ENCODE assay signal across 8 cellular contexts in the genomic region with DNA sequence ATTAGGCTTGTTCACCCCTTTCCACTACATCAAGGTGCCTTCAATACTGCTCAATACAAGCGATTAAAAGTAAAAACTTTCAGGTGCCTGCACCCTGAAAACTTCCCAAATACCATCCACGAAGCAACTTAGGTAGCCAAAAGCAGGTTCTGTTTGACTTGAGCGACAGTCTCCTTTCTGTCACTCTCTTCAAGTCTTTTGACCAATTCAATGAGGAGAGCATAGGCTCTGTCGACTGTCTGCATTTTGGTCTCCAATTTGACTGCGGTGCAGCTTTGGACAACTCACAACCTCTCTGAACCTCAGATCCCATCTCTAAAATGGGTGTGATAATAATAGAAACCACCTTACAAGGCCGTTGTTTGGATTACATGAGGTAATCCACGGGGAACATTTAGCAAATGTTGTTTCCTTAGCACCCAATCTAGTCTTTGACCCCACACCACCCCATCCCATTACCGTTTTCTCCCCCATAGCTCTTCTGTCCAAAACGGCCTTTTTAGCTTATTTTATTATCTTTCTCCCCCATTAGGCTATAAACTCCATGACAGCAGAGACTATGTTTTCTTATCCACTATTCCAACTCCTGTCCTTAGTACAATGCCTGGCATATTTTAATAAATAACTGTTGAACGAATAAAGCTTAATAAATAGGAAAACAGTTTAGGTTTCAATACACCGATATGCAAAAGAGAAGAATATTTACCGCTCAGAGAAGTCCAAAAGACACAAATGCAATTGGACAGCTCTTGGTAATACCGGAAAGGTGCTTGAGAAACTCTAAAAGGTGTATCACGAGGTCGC. TPM values are rescaled to one million over a fixed set of nuclear protein-coding genes. Genes with fewer than 3 reads are reported as not detected.
DNase-seq lines count a peak whose midpoint lies in the region; ATAC-seq and TF ChIP-seq lines count a peak whose summit lies in the region.

No MANE protein-coding gene starts in this region.

- H3K27me3 ChIP-seq in CD4-positive, alpha-beta memory T cell (ENCODE audit: insufficient read depth, low read length): no peaks in the 10 kb centered on the region
- H3K27me3 ChIP-seq in NT2/D1 (ENCODE audit: insufficient read depth, insufficient read length) (no peaks in the 10 kb centered on the region), osteoblast (ENCODE audit: insufficient read depth, low read length) (no peaks in the 10 kb centered on the region)

- peaks cover 35% of the 10 kb centered on the region for H3K79me2 ChIP-seq in osteoblast (ENCODE audit: insufficient read depth, low read length)

- H3K9me3 Mint-ChIP-seq in CD4-positive, alpha-beta memory T cell: no peaks in the 10 kb centered on the region
- H3K9me3 Mint-ChIP-seq in endothelial cell (ENCODE audit: unreplicated experiment): no peaks in the 10 kb centered on the region

- no peaks in the 10 kb centered on the region for H3K9me3 ChIP-seq in CD4-positive, alpha-beta memory T cell (ENCODE audit: control insufficient read depth in 1 of 2, low read length in 2 of 2)
- H3K9me3 ChIP-seq in NT2/D1 (ENCODE audit: insufficient read depth, low read length) (no peaks in the 10 kb centered on the region), osteoblast (ENCODE audit: low read depth, low read length) (no peaks in the 10 kb centered on the region)

- peak overlapping the region; percentile 97 for H3K9ac ChIP-seq in NT2/D1 (ENCODE audit: insufficient read length, low read depth)

- peaks cover 59% of the 10 kb centered on the region for H3K4me1 ChIP-seq in CD4-positive, alpha-beta memory T cell (ENCODE audit: insufficient read depth, low read length)
- no peaks in the 10 kb centered on the region for H3K4me1 ChIP-seq in NT2/D1 (ENCODE audit: insufficient read depth, insufficient read length)
- H3K4me1 ChIP-seq in osteoblast (ENCODE audit: insufficient read depth, low read length): peaks cover 27% of the 10 kb centered on the region

- intact Hi-C loops in CD4-positive, alpha-beta memory T cell (cut with micrococcal nuclease): loop anchor here (1.0 to 5.0 kb wide), 3 partner anchors 8 to 245 kb away; a partner anchor contains a TSS

- H3K36me3 ChIP-seq in CD4-positive, alpha-beta memory T cell (ENCODE audit: insufficient read depth, low read length): peaks cover 7% of the 10 kb centered on the region
- H3K36me3 ChIP-seq in NT2/D1 (ENCODE audit: insufficient read depth, insufficient read length, low read length) (peaks cover 25% of the 10 kb centered on the region), osteoblast (ENCODE audit: insufficient read depth, low read length) (peaks cover 21% of the 10 kb centered on the region)

- CTCF ChIA-PET in CD4-positive, alpha-beta memory T cell (lab: Charles Lee; ENCODE audit: partially characterized antibody): interaction anchor here (0.9 to 4.7 kb wide), 17 partner anchors 7 to 215 kb away, joined by 3 to 31 read pairs (median 7); no protein-coding TSS in a partner anchor

- peak overlapping the region; percentile 91 for H3K27ac ChIP-seq in CD4-positive, alpha-beta memory T cell (ENCODE audit: low read depth, low read length)
- H3K27ac ChIP-seq in osteoblast (ENCODE audit: low read depth, low read length): peak overlapping the region; percentile 46

- no peak for ATAC-seq in omental fat pad (ENCODE audit: low FRiP score)

- POLR2A ChIA-PET in CD4-positive, alpha-beta memory T cell (lab: Charles Lee; ENCODE audit: partially characterized antibody): interaction anchor here (0.9 to 5.3 kb wide), 21 partner anchors 8 to 308 kb away, joined by 3 to 83 read pairs (median 6); a partner anchor contains a TSS

- H4K20me1 ChIP-seq in osteoblast (ENCODE audit: insufficient read depth, low read length): no peaks in the 10 kb centered on the region

- H3K4me1 Mint-ChIP-seq in CD4-positive, alpha-beta memory T cell: peaks cover 36 to 69% (median 48%) of the 10 kb centered on the region in 4 donors
- peaks cover 10% of the 10 kb centered on the region for H3K4me1 Mint-ChIP-seq in endothelial cell (ENCODE audit: unreplicated experiment)

- no peak for TF ChIP-seq CTCF in endothelial cell (IDR thresholded peaks at IDR 0.05; ENCODE audit: unreplicated experiment)
- TF ChIP-seq CTCF in osteoblast (IDR thresholded peaks at IDR 0.05; ENCODE audit: extremely low read depth, low read depth, low read length): no peak
- no peak for TF ChIP-seq CTCF in omental fat pad (IDR thresholded peaks at IDR 0.05)

- peak overlapping the region; percentile 92 for H3K4me2 ChIP-seq in osteoblast (ENCODE audit: insufficient read depth, low read length)

- peak overlapping the region; percentile 99 for H3K27ac Mint-ChIP-seq in CD4-positive, alpha-beta memory T cell
- H3K27ac Mint-ChIP-seq in endothelial cell (ENCODE audit: unreplicated experiment): peak overlapping the region; percentile 80

- H3K4me3 ChIP-seq in CD4-positive, alpha-beta memory T cell (ENCODE audit: low read length in 2 of 2): peak overlapping the region; percentile 62 to 95
- H3K4me3 ChIP-seq in NT2/D1 (ENCODE audit: insufficient read length, low read depth) (peak overlapping the region; percentile 81), osteoblast (ENCODE audit: insufficient read depth, low read length) (peak overlapping the region; percentile 94)

- peak overlapping the region; percentile 87 to 95 (median 92) for H3K4me3 Mint-ChIP-seq in CD4-positive, alpha-beta memory T cell
- H3K4me3 Mint-ChIP-seq in endothelial cell (ENCODE audit: unreplicated experiment): peak overlapping the region; percentile 93

- peaks cover 21 to 37% of the 10 kb centered on the region in 2 donors for H3K36me3 Mint-ChIP-seq in CD4-positive, alpha-beta memory T cell
- H3K36me3 Mint-ChIP-seq in endothelial cell (ENCODE audit: low read depth, unreplicated experiment): peaks cover 14% of the 10 kb centered on the region

- no peaks in the 10 kb centered on the region for H3K27me3 Mint-ChIP-seq in CD4-positive, alpha-beta memory T cell
- peaks cover 1% of the 10 kb centered on the region for H3K27me3 Mint-ChIP-seq in endothelial cell (ENCODE audit: unreplicated experiment)

- peak overlapping the region; percentile 86 for H2AFZ ChIP-seq in osteoblast (ENCODE audit: low read length)

- DNase-seq in CD4-positive, alpha-beta memory T cell: no peak
- no peak for DNase-seq in NT2/D1 (ENCODE audit: low read depth, low spot score)
- no peak for DNase-seq in endothelial cell (ENCODE audit: low spot score)
- DNase-seq in osteoblast (ENCODE audit: insufficient read length, low spot score, missing footprints): no peak
- DNase-seq in NCI-H524 treated with DMSO at 0.1 percent for 48 hours (lab: John Stamatoyannopoulos, UW): no peak
- no peak for DNase-seq in KG1 (lab: John Stamatoyannopoulos, UW)
- DNase-seq in Kasumi-1 (lab: John Stamatoyannopoulos, UW): no peak
- no peak for DNase-seq in omental fat pad (ENCODE audit: low spot score)

RNA-seq across cellular contexts. Expression of a gene that starts 1.0 kb away (rescaled TPM):
- 100 to 1,000 TPM; 223 to 235 TPM for total RNA-seq in CD4-positive, alpha-beta memory T cell
- 10 to 100 TPM in 1 of 2 donors, 1 to 10 TPM in 1; 6.8 to 19.7 TPM for polyA plus RNA-seq in CD4-positive, alpha-beta memory T cell
- total RNA-seq in endothelial cell (ENCODE audit: unreplicated experiment): 55.2 TPM
- 25.0 and 25.7 TPM in 2 replicates for total RNA-seq in osteoblast
- total RNA-seq in omental fat pad: 10 to 100 TPM; 20.7 to 53.9 (median 29.3) TPM

RNA-seq across cellular contexts. Expression of a gene that starts 8.1 kb away (rescaled TPM):
- total RNA-seq in CD4-positive, alpha-beta memory T cell: 100 to 1,000 TPM; 124 to 128 TPM
- polyA plus RNA-seq in CD4-positive, alpha-beta memory T cell: 10 to 100 TPM; 15.3 to 63.9 TPM
- total RNA-seq in endothelial cell (ENCODE audit: unreplicated experiment) (24.1 TPM), osteoblast (28.3 and 31.5 TPM in 2 replicates), omental fat pad (10 to 100 TPM; 11.9 to 26.2 (median 21.2) TPM)
